In the genomic region with DNA sequence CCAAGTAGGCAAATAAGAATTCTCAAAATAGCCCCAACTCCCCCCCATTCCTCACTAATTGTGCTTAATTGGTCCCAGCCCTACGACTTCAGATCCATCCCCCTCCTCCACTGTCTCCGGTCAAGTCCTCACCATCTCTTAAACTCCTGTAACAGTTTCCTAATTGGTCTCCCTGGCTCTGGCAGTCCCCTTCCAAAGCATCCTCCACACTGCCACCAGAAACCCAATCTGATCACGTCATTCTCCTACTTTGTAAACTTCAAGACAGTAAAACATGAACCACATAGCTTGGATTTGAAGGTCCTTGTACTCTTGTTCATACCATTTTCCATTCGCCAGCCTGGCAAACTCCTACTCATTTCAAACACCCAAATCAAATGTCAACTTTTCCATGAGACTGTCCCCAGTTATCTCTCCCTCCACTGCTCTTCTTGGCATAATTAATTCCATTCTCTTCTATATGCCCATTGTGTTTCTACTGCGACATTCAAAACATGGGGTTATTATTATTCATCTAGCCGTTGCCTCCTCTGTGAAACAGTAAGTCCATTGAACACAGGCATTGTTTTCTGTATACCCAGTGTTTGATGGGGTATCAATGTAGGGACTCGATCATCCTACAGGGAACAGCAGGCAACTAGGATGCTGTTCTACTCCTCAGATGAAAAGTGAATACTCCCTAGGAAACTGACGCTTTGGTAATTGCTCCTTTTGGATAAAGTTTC, we compare ENCODE assay signal across 22 cellular contexts.
DNase-seq lines count a peak whose midpoint lies in the region; ATAC-seq and TF ChIP-seq lines count a peak whose summit lies in the region.
"Had no signal": no experiment of that assay in that cellular context is flagged by ENCODE, and none has a peak within 500 bp of the region (broad histone marks: within the 10 kb centered on the region; RNA-seq: fewer than 3 reads in every experiment).

No MANE protein-coding gene starts in this region.

- no peak overlapping the region for H3K4me3 ChIP-seq in esophagus muscularis mucosa

- H3K9me3 ChIP-seq in esophagus muscularis mucosa, result no peaks in the 10 kb centered on the region
- H3K9me3 ChIP-seq: SK-N-SH had no signal

- peak overlapping the region; percentile 13 for H3K27ac Mint-ChIP-seq in activated T-helper 17 cell treated with anti-CD3 and anti-CD28 coated beads, Interleukin-2, amount 50 U/mL, for 72 hours
- H3K27ac Mint-ChIP-seq: CD4-positive, CD25-positive, alpha-beta regulatory T cell had no signal

- TF ChIP-seq POLR2A in esophagus muscularis mucosa (IDR thresholded peaks at IDR 0.05; ENCODE audit: low read depth), result no peak

- H3K4me3 Mint-ChIP-seq in activated T-helper 17 cell treated with anti-CD3 and anti-CD28 coated beads, Interleukin-2, amount 50 U/mL, for 72 hours, result no peak overlapping the region
- H3K4me3 Mint-ChIP-seq: CD4-positive, CD25-positive, alpha-beta regulatory T cell had no signal

- ATAC-seq in activated T-helper 17 cell treated with anti-CD3 and anti-CD28 coated beads, Interleukin-2, amount 50 U/mL, for 72 hours (replicated peaks), result no peak
- ATAC-seq: Panc1 had no signal

- peaks cover 9% of the 10 kb centered on the region for H3K4me1 Mint-ChIP-seq in activated T-helper 17 cell treated with anti-CD3 and anti-CD28 coated beads, Interleukin-2, amount 50 U/mL, for 72 hours

- intact Hi-C loops in esophagus muscularis mucosa (cut with DNase I), result loop anchor here (5.0 kb wide), 1 partner anchor 381 kb away; no protein-coding TSS in a partner anchor

- WGBS in esophagus muscularis mucosa, result 94% methylated on average over 8 of the region's 8 CpGs

- no peak for TF ChIP-seq CTCF in esophagus muscularis mucosa (IDR thresholded peaks at IDR 0.05)

- H3K36me3 Mint-ChIP-seq in activated T-helper 17 cell treated with anti-CD3 and anti-CD28 coated beads, Interleukin-2, amount 50 U/mL, for 72 hours (ENCODE audit: low read depth), result no peaks in the 10 kb centered on the region
- H3K36me3 Mint-ChIP-seq: CD4-positive, CD25-positive, alpha-beta regulatory T cell had no signal

- H3K27me3 ChIP-seq in esophagus muscularis mucosa, result no peaks in the 10 kb centered on the region

- no peaks in the 10 kb centered on the region for H3K9me3 Mint-ChIP-seq in activated T-helper 17 cell treated with anti-CD3 and anti-CD28 coated beads, Interleukin-2, amount 50 U/mL, for 72 hours

- H3K4me1 ChIP-seq in esophagus muscularis mucosa, result peaks cover 0 to 8% (median 2%) of the 10 kb centered on the region in 4 donors

- H3K27ac ChIP-seq in esophagus muscularis mucosa (replicated peaks in 1 of 4) (no peak overlapping the region), temporal lobe (ENCODE audit: low read depth, low read length) (peak overlapping the region; percentile 99)
- H3K27ac ChIP-seq: HL-60 had no signal

- H3K36me3 ChIP-seq in esophagus muscularis mucosa, result no peaks in the 10 kb centered on the region

- DNase-seq in esophagus muscularis mucosa (ENCODE audit: extremely low spot score), result peak; percentile 80
- peak; percentile 83 for DNase-seq in midbrain (lab: John Stamatoyannopoulos, UW)
- no peak for DNase-seq in DMS114 treated with DMSO at 0.1 percent for 48 hours (lab: John Stamatoyannopoulos, UW; ENCODE audit: unreplicated experiment)
- DNase-seq in activated CD4-positive, alpha-beta T cell treated with anti-CD3 and anti-CD28 coated beads, Interleukin-2, amount 50 U/mL, for 48 hours, result no peak
- DNase-seq in stimulated activated CD4-positive, alpha-beta T cell treated with anti-CD3 and anti-CD28 coated beads, Interleukin-2, amount 100 ng/mL, for 48 hours, result no peak
- DNase-seq: DMS79; H7; KG1; NCI-H1092; NCI-H1436; NCI-H187 treated with DMSO at 0.1 percent for 48 hours; NCI-H2227 treated with DMSO at 0.1 percent for 48 hours; NCI-H510A; NCI-H774; NK-92 treated with Interleukin-12 subunit alpha and Interleukin-12 subunit beta, amount 100 ng/mL, for 24 hours; SIG-M5; SK-N-SH had no signal

- TF ChIP-seq EP300 in esophagus muscularis mucosa (IDR thresholded peaks at IDR 0.05), result no peak

- peaks cover 3% of the 10 kb centered on the region for H3K27me3 Mint-ChIP-seq in activated T-helper 17 cell treated with anti-CD3 and anti-CD28 coated beads, Interleukin-2, amount 50 U/mL, for 72 hours
- H3K27me3 Mint-ChIP-seq: CD4-positive, CD25-positive, alpha-beta regulatory T cell had no signal

Comparison
In these comparisons a context has a peak if more than half of its experiments do, and no peak if none do; other contexts are left out.
1. DNase-seq: peak in esophagus muscularis mucosa (single experiment) and midbrain (single experiment); none in DMS114 treated with DMSO at 0.1 percent for 48 hours (single experiment), activated CD4-positive, alpha-beta T cell treated with anti-CD3 and anti-CD28 coated beads, Interleukin-2, amount 50 U/mL, for 48 hours (0 of 2) and stimulated activated CD4-positive, alpha-beta T cell treated with anti-CD3 and anti-CD28 coated beads, Interleukin-2, amount 100 ng/mL, for 48 hours (0 of 2).